ENCODE assay signal across 8 cellular contexts in the genomic region with DNA sequence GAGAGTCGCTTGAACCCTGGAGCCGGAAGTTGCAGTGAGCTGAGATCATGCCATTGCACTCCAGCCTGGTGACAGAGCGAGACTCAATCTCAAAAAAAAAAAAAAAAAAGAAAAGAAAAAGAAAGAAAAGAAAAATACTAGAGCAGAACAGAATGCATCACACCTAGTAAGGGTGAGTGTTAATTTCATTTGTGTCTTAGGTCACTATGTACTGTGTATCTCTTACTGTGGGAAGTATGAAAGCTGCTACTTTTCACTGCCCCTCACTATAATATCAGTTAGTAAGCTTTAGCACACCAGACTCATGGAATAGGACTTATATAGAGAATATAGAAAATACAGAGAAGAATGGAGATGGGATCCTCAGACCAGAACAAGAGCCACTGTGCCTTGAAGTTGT. TPM values are rescaled to one million over a fixed set of nuclear protein-coding genes. Genes with fewer than 3 reads are reported as not detected.
DNase-seq lines count a peak whose midpoint lies in the region; ATAC-seq and TF ChIP-seq lines count a peak whose summit lies in the region.

No MANE protein-coding gene starts in this region.

- H3K4me1 ChIP-seq in spleen (peaks cover 3 to 50% (median 24%) of the 10 kb centered on the region in 6 donors), aorta (ENCODE audit: control insufficient read depth in 1 of 2, insufficient read depth in 2 of 2, low read length in 2 of 2) (peaks cover 7 to 17% of the 10 kb centered on the region in 2 donors)

- H3K27me3 ChIP-seq in dorsolateral prefrontal cortex (no peaks in the 10 kb centered on the region), spleen (replicated peaks in 1 of 7) (no peaks in the 10 kb centered on the region), aorta (ENCODE audit: control insufficient read depth in 1 of 2, insufficient read depth in 2 of 2, low read length in 1 of 2) (no peaks in the 10 kb centered on the region)

- WGBS in spleen, 5 donors, result 92 to 100% (median 95%) methylated on average over 3 of the region's 3 CpGs
- WGBS in aorta, 2 donors, result 66 to 83% methylated on average over 3 of the region's 3 CpGs

- peaks cover 0 to 66% (median 35%) of the 10 kb centered on the region in 6 donors for H3K36me3 ChIP-seq in spleen
- H3K36me3 ChIP-seq in aorta (ENCODE audit: control insufficient read depth in 1 of 2, insufficient read depth in 2 of 2, low read length in 1 of 2), result peaks cover 4 to 12% of the 10 kb centered on the region in 2 donors

- H3K9me3 ChIP-seq in spleen (no peaks in the 10 kb centered on the region), aorta (ENCODE audit: control insufficient read depth, low read length) (no peaks in the 10 kb centered on the region)

- H3K4me3 ChIP-seq in dorsolateral prefrontal cortex (no peak overlapping the region), spleen (no peak overlapping the region), aorta (ENCODE audit: low read length in 2 of 2) (no peak overlapping the region)

- ATAC-seq in GM19372 (IDR thresholded peaks at IDR 0.05; ENCODE audit: low read depth, unreplicated experiment) (peak; percentile 14), HG03095 (IDR thresholded peaks at IDR 0.05; ENCODE audit: unreplicated experiment) (peak; percentile 7), aorta (ENCODE audit: low FRiP score) (no peak), GM19328 (IDR thresholded peaks at IDR 0.05; ENCODE audit: unreplicated experiment) (no peak)

- H3K27ac ChIP-seq in dorsolateral prefrontal cortex, result peak overlapping the region in 47 of 59 donors; percentile 3 to 81 (median 66)
- H3K27ac ChIP-seq in spleen, result peak overlapping the region in 7 of 8 donors; percentile 9 to 74 (median 39)
- no peak overlapping the region for H3K27ac ChIP-seq in aorta (ENCODE audit: low read depth in 1 of 2, low read length in 2 of 2)

- intact Hi-C loops in dorsolateral prefrontal cortex (cut with DNase I), result no loop called here
- intact Hi-C loops in spleen (cut with DNase I; ENCODE audit: low total_unique reads), result no loop called here
- intact Hi-C loops in aorta (cut with DNase I), result loop anchor here in 1 of 2 donors (5.0 kb wide), 2 partner anchors 34 to 74 kb away; partner anchors contain the start of gene ZBTB38

- DNase-seq in dorsolateral prefrontal cortex (no peak), spleen (no peak), aorta (no peak), cerebellar cortex (ENCODE audit: low spot score) (no peak), iPS-NIHi11 (ENCODE audit: low spot score) (no peak)

- TF ChIP-seq CTCF in dorsolateral prefrontal cortex (IDR thresholded peaks at IDR 0.05 in 54 of 56, conservative IDR thresholded peaks at IDR 0.05 in 2 of 56; ENCODE audit: low read depth in 1 of 56, partially characterized antibody in 56 of 56) (no peak), spleen (IDR thresholded peaks at IDR 0.05 in 8 of 11, conservative IDR thresholded peaks at IDR 0.05 in 3 of 11) (no peak)

- no peak for TF ChIP-seq POLR2A in spleen (IDR thresholded peaks at IDR 0.05)

RNA-seq across cellular contexts. Expression of gene RASA2, which starts 45.9 kb away (rescaled TPM):
- total RNA-seq in dorsolateral prefrontal cortex (10 to 100 TPM; 19.8 to 49.0 (median 31.1) TPM), spleen (10 to 100 TPM; 37.5 to 90.6 (median 52.8) TPM), aorta (10 to 100 TPM; 25.5 to 26.1 TPM)
- polyA plus RNA-seq in spleen (10 to 100 TPM in 2 of 3 donors, 1 to 10 TPM in 1; 9.4 to 11.5 (median 10.8) TPM), aorta (1 to 10 TPM; 6.9 to 7.8 TPM)

Comparison
In these comparisons a context has a peak if more than half of its experiments do, and no peak if none do; other contexts are left out.
1. ATAC-seq: peak in GM19372 (single experiment) and HG03095 (single experiment); none in aorta (single experiment) and GM19328 (single experiment).
2. H3K27ac ChIP-seq: peak in dorsolateral prefrontal cortex (47 of 59) and spleen (7 of 8); none in aorta (0 of 2).